ENCODE assay signal across 27 cellular contexts in the genomic region with DNA sequence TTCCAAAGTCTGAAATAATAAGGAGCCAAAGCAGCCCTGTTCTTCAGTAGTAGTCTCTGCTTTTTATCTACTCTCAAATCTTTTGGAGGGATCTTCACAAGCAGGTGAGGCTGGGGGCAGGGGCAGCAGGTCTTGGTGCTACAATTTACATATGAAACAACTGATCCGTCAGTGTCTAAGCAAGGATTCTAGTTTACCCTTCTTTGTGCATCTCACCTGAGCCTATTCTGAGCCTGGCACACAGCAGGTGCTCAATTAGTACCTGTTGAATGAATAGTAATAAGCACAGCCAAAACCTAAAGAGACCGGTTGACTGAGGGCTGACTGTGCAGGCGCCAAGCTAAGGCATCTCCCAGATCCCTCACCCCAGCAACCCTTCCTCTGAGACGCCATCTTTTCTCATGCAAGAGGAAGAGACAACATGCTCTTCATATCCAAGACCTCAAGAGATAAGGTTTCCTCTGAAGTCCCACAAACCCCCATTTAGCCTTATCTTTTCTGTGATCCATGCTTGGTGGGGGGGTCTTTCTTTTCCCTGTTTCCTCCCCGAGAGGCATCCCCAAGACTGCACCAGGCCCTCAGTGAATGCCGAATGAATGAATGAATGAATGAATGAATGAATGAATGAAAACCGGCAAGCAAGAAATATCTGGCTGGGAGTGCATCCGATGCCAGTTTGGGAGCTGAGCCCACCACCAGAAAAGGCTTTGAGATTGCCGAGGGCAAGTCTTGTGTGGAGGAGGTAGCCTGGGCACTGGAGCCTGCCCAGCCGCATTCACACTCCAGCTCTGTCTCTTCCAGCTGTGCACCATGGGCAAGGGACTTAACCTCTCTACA. TPM values are rescaled to one million over a fixed set of nuclear protein-coding genes. Genes with fewer than 3 reads are reported as not detected.
"Had no signal": no experiment of that assay in that cellular context is flagged by ENCODE, and none has a peak within 500 bp of the region (broad histone marks: within the 10 kb centered on the region; RNA-seq: fewer than 3 reads in every experiment).

No MANE protein-coding gene starts in this region.

- DNase-seq: activated CD4-positive, alpha-beta T cell treated with anti-CD3 and anti-CD28 coated beads, Interleukin-2, amount 10 ng/mL, durations not matched to agents 7 days and 5 days; activated CD4-positive, CD25-positive, alpha-beta regulatory T cell treated with anti-CD3 and anti-CD28 coated beads, Interleukin-2, amount 50 U/mL, for 72 hours; activated CD8-positive, alpha-beta memory T cell treated with anti-CD3 and anti-CD28 coated beads, Interleukin-2, amount 10 ng/mL, durations not matched to agents 7 days and 5 days; activated CD8-positive, alpha-beta T cell treated with anti-CD3 and anti-CD28 coated beads for 36 hours; activated effector memory CD4-positive, alpha-beta T cell treated with anti-CD3 and anti-CD28 coated beads, Interleukin-2, amount 50 U/mL, for 16 hours; activated naive CD4-positive, alpha-beta T cell treated with anti-CD3 and anti-CD28 coated beads, Interleukin-2, amount 10 ng/mL, durations not matched to agents 7 days and 5 days; activated T-cell treated with anti-CD3 and anti-CD28 coated beads for 4 hours; effector CD4-positive, alpha-beta T cell; head of caudate nucleus; hypothalamus; islet precursor cell; left cardiac atrium; mesenchymal stem cell; nephron progenitor cell; sigmoid colon; stimulated activated CD4-positive, alpha-beta T cell treated with anti-CD3 and anti-CD28 coated beads, Interleukin-15, amount 100 ng/mL, for 24 hours; stomach; trophoblast cell had no signal

- H3K27ac ChIP-seq: sigmoid colon, stomach, vagina had no signal

- ATAC-seq: activated CD8-positive, alpha-beta memory T cell treated with anti-CD3 and anti-CD28 coated beads, Interleukin-2, amount 10 ng/mL, durations not matched to agents 7 days and 5 days; activated CD8-positive, alpha-beta T cell treated with anti-CD3 and anti-CD28 coated beads for 36 hours; left cardiac atrium; stimulated activated memory B cell treated with anti-CD40 and anti-IgM and Interleukin-4, amounts not matched to agents 10 μg/mL and 1 μg/mL and 100 μg/mL, for 72 hours had no signal

- H3K9me3 Mint-ChIP-seq: activated CD4-positive, alpha-beta T cell treated with anti-CD3 and anti-CD28 coated beads, Interleukin-2, amount 10 ng/mL, durations not matched to agents 7 days and 5 days; activated CD8-positive, alpha-beta T cell treated with anti-CD3 and anti-CD28 coated beads for 36 hours; activated naive CD4-positive, alpha-beta T cell treated with anti-CD3 and anti-CD28 coated beads, Interleukin-2, amount 10 ng/mL, durations not matched to agents 7 days and 5 days; brain; dendritic cell treated with granulocyte-macrophage colony-stimulating factor and Interleukin-4, amounts not matched to agents 40 ng/mL and 50 ng/mL, for 4 days; nephron progenitor cell; stimulated activated memory B cell treated with anti-CD40 and anti-IgM and Interleukin-4, amounts not matched to agents 10 μg/mL and 1 μg/mL and 100 μg/mL, for 72 hours had no signal

- H3K27ac Mint-ChIP-seq: activated CD4-positive, alpha-beta T cell treated with anti-CD3 and anti-CD28 coated beads, Interleukin-2, amount 10 ng/mL, durations not matched to agents 7 days and 5 days; activated CD8-positive, alpha-beta memory T cell treated with anti-CD3 and anti-CD28 coated beads, Interleukin-2, amount 10 ng/mL, durations not matched to agents 7 days and 5 days; activated CD8-positive, alpha-beta T cell treated with anti-CD3 and anti-CD28 coated beads for 36 hours; activated naive CD4-positive, alpha-beta T cell treated with anti-CD3 and anti-CD28 coated beads, Interleukin-2, amount 10 ng/mL, durations not matched to agents 7 days and 5 days; dendritic cell treated with granulocyte-macrophage colony-stimulating factor and Interleukin-4, amounts not matched to agents 40 ng/mL and 50 ng/mL, for 4 days; stimulated activated memory B cell treated with anti-CD40 and anti-IgM and Interleukin-4, amounts not matched to agents 10 μg/mL and 1 μg/mL and 100 μg/mL, for 72 hours had no signal

- H3K4me3 Mint-ChIP-seq: activated CD4-positive, alpha-beta T cell treated with anti-CD3 and anti-CD28 coated beads, Interleukin-2, amount 10 ng/mL, durations not matched to agents 7 days and 5 days; activated CD8-positive, alpha-beta memory T cell treated with anti-CD3 and anti-CD28 coated beads, Interleukin-2, amount 10 ng/mL, durations not matched to agents 7 days and 5 days; activated CD8-positive, alpha-beta T cell treated with anti-CD3 and anti-CD28 coated beads for 36 hours; activated naive CD4-positive, alpha-beta T cell treated with anti-CD3 and anti-CD28 coated beads, Interleukin-2, amount 10 ng/mL, durations not matched to agents 7 days and 5 days; dendritic cell treated with granulocyte-macrophage colony-stimulating factor and Interleukin-4, amounts not matched to agents 40 ng/mL and 50 ng/mL, for 4 days; nephron progenitor cell; stimulated activated memory B cell treated with anti-CD40 and anti-IgM and Interleukin-4, amounts not matched to agents 10 μg/mL and 1 μg/mL and 100 μg/mL, for 72 hours had no signal

- H3K4me3 ChIP-seq: sigmoid colon, smooth muscle cell, stomach, vagina had no signal

- H3K4me1 Mint-ChIP-seq: activated CD8-positive, alpha-beta memory T cell treated with anti-CD3 and anti-CD28 coated beads, Interleukin-2, amount 10 ng/mL, durations not matched to agents 7 days and 5 days had no signal

- H3K4me2 ChIP-seq: smooth muscle cell had no signal

- H3K36me3 Mint-ChIP-seq: activated CD8-positive, alpha-beta memory T cell treated with anti-CD3 and anti-CD28 coated beads, Interleukin-2, amount 10 ng/mL, durations not matched to agents 7 days and 5 days; activated naive CD4-positive, alpha-beta T cell treated with anti-CD3 and anti-CD28 coated beads, Interleukin-2, amount 10 ng/mL, durations not matched to agents 7 days and 5 days; brain; stimulated activated memory B cell treated with anti-CD40 and anti-IgM and Interleukin-4, amounts not matched to agents 10 μg/mL and 1 μg/mL and 100 μg/mL, for 72 hours had no signal

- H3K27me3 ChIP-seq: vagina had no signal

- H3K9me3 ChIP-seq: sigmoid colon, stomach, vagina had no signal

- H3K36me3 ChIP-seq: sigmoid colon, stomach, vagina had no signal

RNA-seq across cellular contexts. Expression of a gene that starts 2.9 kb away (rescaled TPM):
- total RNA-seq: activated CD4-positive, alpha-beta T cell treated with anti-CD3 and anti-CD28 coated beads, Interleukin-2, amount 10 ng/mL, durations not matched to agents 7 days and 5 days; activated CD8-positive, alpha-beta memory T cell treated with anti-CD3 and anti-CD28 coated beads, Interleukin-2, amount 10 ng/mL, durations not matched to agents 7 days and 5 days; activated CD8-positive, alpha-beta T cell treated with anti-CD3 and anti-CD28 coated beads for 36 hours; mononuclear cell; myocyte; osteoblast; T-helper 2 cell treated with Interferon-gamma antibody and Interleukin-4, amounts not matched to agents 100 ng/mL and 5 ng/mL, for 36 hours had no signal
